In genomic region chr4:13396161-13396560, GRCh38 we compare ENCODE assay signal across 24 cellular contexts.
DNase-seq lines count a peak whose midpoint lies in the region; ATAC-seq, FAIRE-seq and TF ChIP-seq lines count a peak whose summit lies in the region.
"Had no signal": no experiment of that assay in that cellular context is flagged by ENCODE, and none has a peak within 500 bp of the region (broad histone marks: within the 10 kb centered on the region; RNA-seq: fewer than 3 reads in every experiment).

No MANE protein-coding gene starts in this region.

- H3K9ac ChIP-seq in K562 (ENCODE audit: insufficient read depth in 1 of 2, low read depth in 2 of 2, low read length in 2 of 2): no peak overlapping the region
- H3K9ac ChIP-seq: BLaER1, GM23248 had no signal

- no peaks in the 10 kb centered on the region for H4K20me1 ChIP-seq in K562 (replicated peaks; ENCODE audit: control insufficient read depth, insufficient read depth, low read length)
- H4K20me1 ChIP-seq: BLaER1 had no signal

- POLR2A ChIA-PET in HEK293 (lab: Yijun Ruan, JAX) (no interaction called here), K562 (lab: Yijun Ruan, JAX) (no interaction called here)

- no peak for TF ChIP-seq POLR2A in K562 (conservative IDR thresholded peaks at IDR 0.05)

- peaks cover 9% of the 10 kb centered on the region; the same call in 2 of the 3 replicates for H3K79me2 ChIP-seq in K562 (ENCODE audit: control insufficient read depth, insufficient read depth, low read length)

- no peaks in the 10 kb centered on the region for H3K9me3 ChIP-seq in HEK293 (ENCODE audit: control insufficient read depth, insufficient read depth, low read depth, low read length)
- no peaks in the 10 kb centered on the region for H3K9me3 ChIP-seq in K562 (replicated peaks; ENCODE audit: control insufficient read depth, insufficient read depth, low read depth, low read length)
- H3K9me3 ChIP-seq: Caco-2 had no signal

- no peaks in the 10 kb centered on the region for H3K27me3 ChIP-seq in K562 (ENCODE audit: control insufficient read depth in 2 of 2, insufficient read depth in 2 of 2, low read length in 2 of 2)
- H3K27me3 ChIP-seq: BLaER1 had no signal

- no peak overlapping the region for H3K4me2 ChIP-seq in K562 (ENCODE audit: insufficient read depth, low read length)
- H3K4me2 ChIP-seq: BLaER1 had no signal

- no peak for DNase-seq in K562 (ENCODE audit: extremely low read depth in 1 of 4, low spot score in 3 of 4)
- no peak for DNase-seq in left ventricle myocardium superior
- DNase-seq: Caco-2; CD4-positive, CD25-positive, alpha-beta regulatory T cell; CD8-positive, alpha-beta T cell; DMS 273 treated with DMSO at 0.1 percent for 48 hours; DMS79; EL; GDM1; GM23248; H7; HCEC 1CT had no signal

- FAIRE-seq in K562 (lab: Jason Lieb, UNC) (no peak), islet of Langerhans (lab: Jason Lieb, UNC) (peak; percentile 94)
- FAIRE-seq: D721Med, GM12891, H1 had no signal

- no peak for TF ChIP-seq RAD21 in K562 (CRISPR knock-in tag; conservative IDR thresholded peaks at IDR 0.05 in 1 of 2, IDR thresholded peaks at IDR 0.05 in 1 of 2)

- no peak overlapping the region for H2AFZ ChIP-seq in K562 (ENCODE audit: low read depth, low read length)
- H2AFZ ChIP-seq: GM23248 had no signal

- 8% methylated on average over 1 of the region's 1 CpG for WGBS in K562 (ENCODE audit: insufficient coverage, low coverage, missing lambda C conversion rate)

- no TSS peak for BruUV-seq in K562 (replicated peaks; lab: Mats Ljungman, UMichigan)

- H3K4me1 ChIP-seq in HEK293 (ENCODE audit: control insufficient read depth, insufficient read depth, low read length): no peaks in the 10 kb centered on the region
- H3K4me1 ChIP-seq in K562 (replicated peaks in 1 of 2; ENCODE audit: control insufficient read depth in 2 of 2, insufficient read depth in 2 of 2, low read length in 2 of 2): peaks cover 5 to 9% of the 10 kb centered on the region in 2 experiments; a peak in 3 of 5 replicates
- H3K4me1 ChIP-seq: BLaER1, Caco-2 had no signal

- H3K36me3 ChIP-seq in HEK293 (ENCODE audit: control insufficient read depth in 2 of 2, insufficient read depth in 1 of 2, low read length in 2 of 2): no peaks in the 10 kb centered on the region
- H3K36me3 ChIP-seq in K562 (ENCODE audit: control insufficient read depth, insufficient read depth, low read length): no peaks in the 10 kb centered on the region
- H3K36me3 ChIP-seq: BLaER1 had no signal

- ATAC-seq in SK-N-SH treated with all-trans-retinoic acid at 6 μM for 48 hours (peak; percentile 51; the same call in 1 of the 3 replicates), K562 (no peak), HG02798 (IDR thresholded peaks at IDR 0.05; ENCODE audit: poor library complexity, unreplicated experiment) (no peak), GM19452 (IDR thresholded peaks at IDR 0.05; ENCODE audit: unreplicated experiment) (no peak), HG03159 (IDR thresholded peaks at IDR 0.05; ENCODE audit: unreplicated experiment) (no peak), left ventricle myocardium superior (no peak)
- ATAC-seq: CD8-positive, alpha-beta T cell had no signal

- CTCF ChIA-PET in HEK293 (lab: Yijun Ruan, JAX): no interaction called here
- CTCF ChIA-PET in K562 (lab: Yijun Ruan, JAX; ENCODE audit: low intra/inter-chr PET ratio): no interaction called here

- H3K4me3 ChIP-seq in HEK293 (ENCODE audit: low read depth, low read length) (no peak overlapping the region), K562 (no peak overlapping the region)
- H3K4me3 ChIP-seq: BLaER1, GM23248 had no signal

- no peaks in the 10 kb centered on the region for H3K9me1 ChIP-seq in K562 (ENCODE audit: control insufficient read depth, insufficient read depth, low read length)

- intact Hi-C loops in K562 (cut with micrococcal nuclease) (no loop called here), left ventricle myocardium superior (cut with micrococcal nuclease) (no loop called here)

- no peak for TF ChIP-seq EP300 in K562 (IDR thresholded peaks at IDR 0.05; ENCODE audit: low read length)

- TF ChIP-seq CTCF in HEK293 (tag by site-specific recombination; IDR thresholded peaks at IDR 0.05): no peak
- no peak for TF ChIP-seq CTCF in K562 (IDR thresholded peaks at IDR 0.05 in 2 of 3, conservative IDR thresholded peaks at IDR 0.05 in 1 of 3; ENCODE audit: insufficient read depth in 2 of 3, low read depth in 1 of 3, low read length in 3 of 3)

- H3K27ac ChIP-seq in HEK293 (ENCODE audit: extremely low read depth, low read depth, low read length) (no peak overlapping the region), K562 (ENCODE audit: extremely low read depth, low read depth, low read length) (no peak overlapping the region)
- H3K27ac ChIP-seq: 22Rv1, BLaER1, C4-2B, GM23248 had no signal

- in situ Hi-C loops in K562 (cut with MboI): no loop called here

TF ChIP-seq in HEK293, 187 proteins besides CTCF, POLR2A, EP300 and RAD21:
- TF ChIP-seq, protein P1, sequence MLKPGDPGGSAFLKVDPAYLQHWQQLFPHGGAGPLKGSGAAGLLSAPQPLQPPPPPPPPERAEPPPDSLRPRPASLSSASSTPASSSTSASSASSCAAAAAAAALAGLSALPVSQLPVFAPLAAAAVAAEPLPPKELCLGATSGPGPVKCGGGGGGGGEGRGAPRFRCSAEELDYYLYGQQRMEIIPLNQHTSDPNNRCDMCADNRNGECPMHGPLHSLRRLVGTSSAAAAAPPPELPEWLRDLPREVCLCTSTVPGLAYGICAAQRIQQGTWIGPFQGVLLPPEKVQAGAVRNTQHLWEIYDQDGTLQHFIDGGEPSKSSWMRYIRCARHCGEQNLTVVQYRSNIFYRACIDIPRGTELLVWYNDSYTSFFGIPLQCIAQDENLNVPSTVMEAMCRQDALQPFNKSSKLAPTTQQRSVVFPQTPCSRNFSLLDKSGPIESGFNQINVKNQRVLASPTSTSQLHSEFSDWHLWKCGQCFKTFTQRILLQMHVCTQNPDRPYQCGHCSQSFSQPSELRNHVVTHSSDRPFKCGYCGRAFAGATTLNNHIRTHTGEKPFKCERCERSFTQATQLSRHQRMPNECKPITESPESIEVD (tag by site-specific recombination; IDR thresholded peaks at IDR 0.05): peak; percentile 47
- TF ChIP-seq ZNF776 (tag by site-specific recombination; IDR thresholded peaks at IDR 0.05; ENCODE audit: borderline replicate concordance): no peak

TF ChIP-seq in SK-N-SH treated with all-trans-retinoic acid at 6 μM for 48 hours, 23 proteins besides CTCF, POLR2A, EP300 and RAD21 (continues in another document):
- TF ChIP-seq ISL1 (CRISPR knock-in tag; IDR thresholded peaks at IDR 0.05) (peak; percentile 91), PPARA (CRISPR knock-in tag; IDR thresholded peaks at IDR 0.05; ENCODE audit: borderline replicate concordance) (no peak), RARB (CRISPR knock-in tag; IDR thresholded peaks at IDR 0.05) (peak; percentile 77; the same call in 1 of the 2 replicates), CSDC2 (CRISPR knock-in tag; IDR thresholded peaks at IDR 0.05) (no peak), SNAI2 (CRISPR knock-in tag; IDR thresholded peaks at IDR 0.05) (0 out of 2 replicates have a peak, but pooled peaks have one; percentile 58), ESRRG (CRISPR knock-in tag; IDR thresholded peaks at IDR 0.05) (no peak; the same call in 1 of the 2 replicates), TOX (CRISPR knock-in tag; IDR thresholded peaks at IDR 0.05; ENCODE audit: borderline replicate concordance) (peak; percentile 86)
- TF ChIP-seq, protein P2, sequence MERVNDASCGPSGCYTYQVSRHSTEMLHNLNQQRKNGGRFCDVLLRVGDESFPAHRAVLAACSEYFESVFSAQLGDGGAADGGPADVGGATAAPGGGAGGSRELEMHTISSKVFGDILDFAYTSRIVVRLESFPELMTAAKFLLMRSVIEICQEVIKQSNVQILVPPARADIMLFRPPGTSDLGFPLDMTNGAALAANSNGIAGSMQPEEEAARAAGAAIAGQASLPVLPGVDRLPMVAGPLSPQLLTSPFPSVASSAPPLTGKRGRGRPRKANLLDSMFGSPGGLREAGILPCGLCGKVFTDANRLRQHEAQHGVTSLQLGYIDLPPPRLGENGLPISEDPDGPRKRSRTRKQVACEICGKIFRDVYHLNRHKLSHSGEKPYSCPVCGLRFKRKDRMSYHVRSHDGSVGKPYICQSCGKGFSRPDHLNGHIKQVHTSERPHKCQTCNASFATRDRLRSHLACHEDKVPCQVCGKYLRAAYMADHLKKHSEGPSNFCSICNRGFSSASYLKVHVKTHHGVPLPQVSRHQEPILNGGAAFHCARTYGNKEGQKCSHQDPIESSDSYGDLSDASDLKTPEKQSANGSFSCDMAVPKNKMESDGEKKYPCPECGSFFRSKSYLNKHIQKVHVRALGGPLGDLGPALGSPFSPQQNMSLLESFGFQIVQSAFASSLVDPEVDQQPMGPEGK (CRISPR knock-in tag; IDR thresholded peaks at IDR 0.05; ENCODE audit: borderline replicate concordance): peak; percentile 80; the same call in 1 of the 2 replicates

TF ChIP-seq in K562, 482 proteins besides CTCF, POLR2A, EP300 and RAD21 (continues in another document):
- TF ChIP-seq BRCA1 (IDR thresholded peaks at IDR 0.05) (no peak), BRCA1 (CRISPR knock-in tag; IDR thresholded peaks at IDR 0.05) (no peak), MEIS2 (IDR thresholded peaks at IDR 0.05; ENCODE audit: partially characterized antibody) (peak; percentile 58), ATF1 (CRISPR knock-in tag; IDR thresholded peaks at IDR 0.05) (no peak), ATF1 (tag; IDR thresholded peaks at IDR 0.05) (no peak), PBX2 (CRISPR knock-in tag; IDR thresholded peaks at IDR 0.05; ENCODE audit: low read depth) (no peak), PBX2 (tag; conservative IDR thresholded peaks at IDR 0.05; ENCODE audit: low read depth) (peak; percentile 52)
